ENCODE assay signal across 1 cellular context in the genomic region with DNA sequence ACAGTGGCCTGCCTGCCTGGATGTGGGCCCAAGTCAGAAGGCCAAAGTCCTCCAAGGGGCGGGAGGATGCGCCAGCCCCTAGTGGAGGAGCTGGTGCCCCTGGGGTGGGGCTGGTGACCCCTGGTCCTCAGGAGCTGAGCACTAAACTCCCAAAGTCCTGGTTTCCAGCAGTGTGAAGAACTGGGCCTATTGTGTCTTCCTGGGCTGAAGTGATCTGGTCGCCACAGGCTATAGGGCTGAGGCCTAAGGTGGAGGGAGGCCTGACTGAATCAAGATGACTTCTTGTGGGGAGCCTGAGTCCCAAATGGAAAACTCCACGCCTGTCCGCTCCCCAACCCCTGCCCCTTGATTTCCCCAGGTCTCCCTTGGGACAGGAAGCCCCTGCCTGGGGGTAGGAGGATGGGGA.
TF ChIP-seq lines count a peak whose summit lies in the region.

No MANE protein-coding gene starts in this region.

TF ChIP-seq in endothelial cell of umbilical vein, 7 proteins besides CTCF, POLR2A, EP300 and RAD21:
- TF ChIP-seq MYC (IDR thresholded peaks at IDR 0.05; ENCODE audit: low read depth, low read length) (no peak), FOS (IDR thresholded peaks at IDR 0.05; ENCODE audit: borderline replicate concordance, insufficient read depth, low read length) (no peak), GATA2 (IDR thresholded peaks at IDR 0.05; ENCODE audit: insufficient read depth, insufficient read length, low read depth, low read length) (no peak), POLR2AphosphoS5 (IDR thresholded peaks at IDR 0.05; ENCODE audit: insufficient read depth, low read depth, low read length) (no peak), JUN (IDR thresholded peaks at IDR 0.05; ENCODE audit: borderline replicate concordance, insufficient read depth, insufficient read length, low read depth) (no peak), MAX (IDR thresholded peaks at IDR 0.05; ENCODE audit: insufficient read depth, insufficient read length) (no peak), EZH2 (IDR thresholded peaks at IDR 0.05; ENCODE audit: borderline replicate concordance, low read depth, low read length, severe bottlenecking) (no peak)
